14 cellular contexts compared by ENCODE assay signal in the genomic region with DNA sequence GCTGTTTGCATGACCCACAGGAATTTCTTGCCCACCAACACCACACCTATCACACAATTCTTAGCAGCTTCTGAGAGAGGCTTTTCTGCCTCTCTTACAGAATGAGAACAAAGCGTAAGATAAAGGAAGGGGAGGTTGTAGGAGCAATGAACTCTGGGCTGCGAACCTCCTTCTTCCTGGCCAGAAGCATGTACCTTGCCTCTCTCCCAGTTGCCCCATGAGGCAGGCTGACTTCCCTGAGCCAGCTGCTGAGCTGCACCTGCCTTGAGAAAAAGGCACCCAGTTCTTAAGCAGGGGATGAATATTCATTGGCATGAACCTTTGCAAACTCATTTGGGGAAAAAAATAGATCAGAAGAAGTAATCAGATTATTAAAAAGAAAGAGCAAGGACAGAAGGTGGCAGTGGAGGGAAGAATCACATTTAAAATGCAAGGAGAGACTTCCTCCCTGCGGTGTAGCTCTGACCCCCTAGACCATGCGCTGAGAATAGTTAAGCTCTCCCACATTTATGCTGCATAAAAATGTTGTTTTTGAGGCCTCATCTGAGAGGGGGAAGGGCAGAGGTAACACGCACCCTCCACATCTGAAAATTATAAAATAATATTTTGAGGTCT.
DNase-seq lines count a peak whose midpoint lies in the region; ATAC-seq and TF ChIP-seq lines count a peak whose summit lies in the region.
"Had no signal": no experiment of that assay in that cellular context is flagged by ENCODE, and none has a peak within 500 bp of the region (broad histone marks: within the 10 kb centered on the region; RNA-seq: fewer than 3 reads in every experiment).

No MANE protein-coding gene starts in this region.

- no peak overlapping the region for H3K4me2 ChIP-seq in GM23338
- H3K4me2 ChIP-seq: BLaER1 treated with 17β-estradiol and CSF1 and Interleukin-3, amounts not matched to agents 10 nM and 100 nM had no signal

- no peak overlapping the region for H3K27ac Mint-ChIP-seq in GM23338
- no peak overlapping the region for H3K27ac Mint-ChIP-seq in WTC11
- H3K27ac Mint-ChIP-seq in neural crest cell (ENCODE audit: unreplicated experiment): peak overlapping the region; percentile 29
- H3K27ac Mint-ChIP-seq in activated CD4-positive, alpha-beta T cell treated with anti-CD3 and anti-CD28 coated beads for 36 hours: no peak overlapping the region
- H3K27ac Mint-ChIP-seq: CD4-positive, CD25-positive, alpha-beta regulatory T cell; HFFc6 had no signal

- H3K4me1 ChIP-seq in GM23338 (ENCODE audit: insufficient read depth): 0 out of 2 replicates have a peak, but pooled peaks cover 7% of the 10 kb centered on the region
- H3K4me1 ChIP-seq: BLaER1 treated with 17β-estradiol and CSF1 and Interleukin-3, amounts not matched to agents 10 nM and 100 nM had no signal

- H3K9me3 Mint-ChIP-seq in GM23338 (no peaks in the 10 kb centered on the region), WTC11 (no peaks in the 10 kb centered on the region), neural crest cell (no peaks in the 10 kb centered on the region)
- no peaks in the 10 kb centered on the region for H3K9me3 Mint-ChIP-seq in activated CD4-positive, alpha-beta T cell treated with anti-CD3 and anti-CD28 coated beads for 36 hours (ENCODE audit: low read depth)

- H3K27me3 Mint-ChIP-seq in GM23338 (ENCODE audit: insufficient read depth, low read depth, poor library complexity): peaks cover 13% of the 10 kb centered on the region
- H3K27me3 Mint-ChIP-seq in WTC11 (ENCODE audit: low read depth): no peaks in the 10 kb centered on the region
- H3K27me3 Mint-ChIP-seq in neural crest cell (ENCODE audit: low read depth): peaks cover 3% of the 10 kb centered on the region
- peaks cover 4% of the 10 kb centered on the region for H3K27me3 Mint-ChIP-seq in activated CD4-positive, alpha-beta T cell treated with anti-CD3 and anti-CD28 coated beads for 36 hours

- no peaks in the 10 kb centered on the region for H3F3A ChIP-seq in GM23338 (replicated peaks; ENCODE audit: low read depth)

- 0 out of 2 replicates have a peak overlapping the region, but pooled peaks have one; percentile 70 for H2AFZ ChIP-seq in GM23338

- peak; percentile 8 for DNase-seq in NCI-H2107 treated with DMSO at 0.1 percent for 48 hours (lab: John Stamatoyannopoulos, UW; ENCODE audit: unreplicated experiment)
- no peak for DNase-seq in NCI-H2107 (lab: John Stamatoyannopoulos, UW)
- no peak for DNase-seq in GM23338 (ENCODE audit: low spot score)
- no peak for DNase-seq in WTC11 (ENCODE audit: low spot score)
- no peak for DNase-seq in neural crest cell (ENCODE audit: low read depth, low spot score)
- DNase-seq in NCI-H1105 treated with DMSO at 0.1 percent for 48 hours (lab: John Stamatoyannopoulos, UW): no peak
- DNase-seq in activated CD4-positive, alpha-beta T cell treated with anti-CD3 and anti-CD28 coated beads for 36 hours: no peak
- DNase-seq: ACHN; CD4-positive, CD25-positive, alpha-beta regulatory T cell; DMS53; GF-D8; HCEC 1CT; HFFc6 had no signal

- no peaks in the 10 kb centered on the region for H3K79me2 ChIP-seq in GM23338 (replicated peaks; ENCODE audit: insufficient read depth)

- POLR2A ChIA-PET in WTC11 (lab: Charles Lee): interaction anchor here (1.1 kb wide), 1 partner anchor 9 kb away, joined by 3 read pairs; no protein-coding TSS in a partner anchor
- POLR2A ChIA-PET in activated CD4-positive, alpha-beta T cell treated with anti-CD3 and anti-CD28 coated beads for 36 hours (lab: Charles Lee): no interaction called here

- H3K36me3 Mint-ChIP-seq in GM23338 (ENCODE audit: low read depth): no peaks in the 10 kb centered on the region; the same call in 2 of the 3 replicates
- H3K36me3 Mint-ChIP-seq in WTC11: no peaks in the 10 kb centered on the region
- H3K36me3 Mint-ChIP-seq in neural crest cell (ENCODE audit: low read depth): no peaks in the 10 kb centered on the region
- no peaks in the 10 kb centered on the region for H3K36me3 Mint-ChIP-seq in activated CD4-positive, alpha-beta T cell treated with anti-CD3 and anti-CD28 coated beads for 36 hours (ENCODE audit: low read depth)
- H3K36me3 Mint-ChIP-seq: CD4-positive, CD25-positive, alpha-beta regulatory T cell had no signal

- CTCF ChIA-PET in WTC11 (lab: Charles Lee): interaction anchor here (0.9 to 1.7 kb wide), 3 partner anchors 140 to 354 kb away, joined by 3 to 7 read pairs (median 6); partner anchors contain the start of gene EPHB1
- CTCF ChIA-PET in activated CD4-positive, alpha-beta T cell treated with anti-CD3 and anti-CD28 coated beads for 36 hours (lab: Charles Lee): interaction anchor here (0.9 kb wide), 1 partner anchor 217 kb away, joined by 3 read pairs; no protein-coding TSS in a partner anchor

- no peak overlapping the region for H3K27ac ChIP-seq in GM23338 (ENCODE audit: low read depth)
- H3K27ac ChIP-seq: BLaER1 treated with 17β-estradiol and CSF1 and Interleukin-3, amounts not matched to agents 10 nM and 100 nM had no signal

- peaks cover 38% of the 10 kb centered on the region for H3K4me1 Mint-ChIP-seq in GM23338
- H3K4me1 Mint-ChIP-seq in WTC11: peaks cover 37% of the 10 kb centered on the region
- peaks cover 11% of the 10 kb centered on the region for H3K4me1 Mint-ChIP-seq in neural crest cell
- H3K4me1 Mint-ChIP-seq in activated CD4-positive, alpha-beta T cell treated with anti-CD3 and anti-CD28 coated beads for 36 hours: no peaks in the 10 kb centered on the region
- H3K4me1 Mint-ChIP-seq: CD4-positive, CD25-positive, alpha-beta regulatory T cell had no signal

- TF ChIP-seq CTCF in GM23338 (conservative IDR thresholded peaks at IDR 0.05; ENCODE audit: low read depth in 2 of 2) (peak in 1 of 2 experiments; percentile 23; a peak in 2 of 4 replicates), WTC11 (IDR thresholded peaks at IDR 0.05) (no peak), neural crest cell (conservative IDR thresholded peaks at IDR 0.05) (no peak)

- intact Hi-C loops in activated CD4-positive, alpha-beta T cell treated with anti-CD3 and anti-CD28 coated beads for 36 hours (cut with DNase I, micrococcal nuclease): no loop called here

- no peak overlapping the region for H3K4me3 ChIP-seq in GM23338
- H3K4me3 ChIP-seq: BLaER1 treated with 17β-estradiol and CSF1 and Interleukin-3, amounts not matched to agents 10 nM and 100 nM had no signal

- no peaks in the 10 kb centered on the region for H3K36me3 ChIP-seq in GM23338 (ENCODE audit: insufficient read depth)
- H3K36me3 ChIP-seq: BLaER1 treated with 17β-estradiol and CSF1 and Interleukin-3, amounts not matched to agents 10 nM and 100 nM had no signal

- ATAC-seq in GM23338 (peak; percentile 65), WTC11 (peak; percentile 55; the same call in 1 of the 2 replicates)
- ATAC-seq in activated CD4-positive, alpha-beta T cell treated with anti-CD3 and anti-CD28 coated beads for 36 hours: no peak

- H3K4me3 Mint-ChIP-seq in GM23338: no peak overlapping the region
- no peak overlapping the region for H3K4me3 Mint-ChIP-seq in WTC11
- H3K4me3 Mint-ChIP-seq in neural crest cell: no peak overlapping the region
- H3K4me3 Mint-ChIP-seq in activated CD4-positive, alpha-beta T cell treated with anti-CD3 and anti-CD28 coated beads for 36 hours: no peak overlapping the region
- H3K4me3 Mint-ChIP-seq: CD4-positive, CD25-positive, alpha-beta regulatory T cell; HFFc6 had no signal

- no peaks in the 10 kb centered on the region for H4K20me1 ChIP-seq in GM23338 (replicated peaks; ENCODE audit: insufficient read depth)
- H4K20me1 ChIP-seq: BLaER1 treated with 17β-estradiol and CSF1 and Interleukin-3, amounts not matched to agents 10 nM and 100 nM had no signal

- H3K27me3 ChIP-seq in GM23338 (ENCODE audit: insufficient read depth): no peaks in the 10 kb centered on the region
- H3K27me3 ChIP-seq: BLaER1 treated with 17β-estradiol and CSF1 and Interleukin-3, amounts not matched to agents 10 nM and 100 nM had no signal

- no peaks in the 10 kb centered on the region; the same call in 1 of the 2 replicates for H3K9me2 ChIP-seq in GM23338 (ENCODE audit: insufficient read depth)

TF ChIP-seq in GM23338, 12 proteins besides CTCF, POLR2A, EP300 and RAD21 (continues in another document):
- TF ChIP-seq EZH2 (IDR thresholded peaks at IDR 0.05; ENCODE audit: low read depth, unreplicated experiment) (no peak), STAT1 (IDR thresholded peaks at IDR 0.05; ENCODE audit: unreplicated experiment) (no peak), JUNB (IDR thresholded peaks at IDR 0.05; ENCODE audit: unreplicated experiment) (no peak)

TF ChIP-seq in WTC11, 78 proteins besides CTCF, POLR2A, EP300 and RAD21 (continues in another document):
- TF ChIP-seq MXD4 (CRISPR knock-in tag; IDR thresholded peaks at IDR 0.05; ENCODE audit: borderline replicate concordance) (no peak), ESRRA (CRISPR knock-in tag; IDR thresholded peaks at IDR 0.05; ENCODE audit: borderline replicate concordance) (no peak), TCF7 (CRISPR knock-in tag; IDR thresholded peaks at IDR 0.05; ENCODE audit: low read depth) (no peak), SMAD3 (CRISPR knock-in tag; IDR thresholded peaks at IDR 0.05; ENCODE audit: borderline replicate concordance) (no peak), PRRX2 (CRISPR knock-in tag; IDR thresholded peaks at IDR 0.05) (no peak), NR1H2 (CRISPR knock-in tag; IDR thresholded peaks at IDR 0.05) (no peak)
